9 cellular contexts compared by ENCODE assay signal in genomic region chr21:30935889-30936168, GRCh38. TPM values are rescaled to one million over a fixed set of nuclear protein-coding genes. Genes with fewer than 3 reads are reported as not detected.
"Had no signal": no experiment of that assay in that cellular context is flagged by ENCODE, and none has a peak within 500 bp of the region (broad histone marks: within the 10 kb centered on the region; RNA-seq: fewer than 3 reads in every experiment).

No MANE protein-coding gene starts in this region.

- H3K9me3 ChIP-seq: HAP-1 had no signal

- H3K4me3 ChIP-seq: GM23338, HAP-1, K562 had no signal

- H3K4me1 ChIP-seq: HAP-1 had no signal

- H3K4me1 Mint-ChIP-seq: GM23338 had no signal

- H3K36me3 ChIP-seq: HAP-1 had no signal

- ATAC-seq: GM23338, HCT116, K562 had no signal

- DNase-seq: HFFc6, IMR-90 had no signal

- H3K4me3 Mint-ChIP-seq: GM23338, HFFc6 had no signal

- H3K27ac Mint-ChIP-seq: GM23338, HFFc6 had no signal

RNA-seq across cellular contexts. Expression of gene KRTAP11-1, which starts 54.4 kb away (rescaled TPM):
- total RNA-seq: GM23338, H1, H7, HFFc6, HT-29, IMR-90, K562 had no signal
